Comparison of ENCODE assay signal across 9 cellular contexts in genomic region chr17:63082273-63082861, GRCh38.
A peak's percentile ranks its signal among the peaks of the same experiment; 100 is the strongest.
DNase-seq lines count a peak whose midpoint lies in the region; FAIRE-seq and TF ChIP-seq lines count a peak whose summit lies in the region.
"Had no signal": no experiment of that assay in that cellular context is flagged by ENCODE, and none has a peak within 500 bp of the region (broad histone marks: within the 10 kb centered on the region; RNA-seq: fewer than 3 reads in every experiment).

No MANE protein-coding gene starts in this region.

- H3K27ac ChIP-seq in endothelial cell of umbilical vein (ENCODE audit: insufficient read depth, low read depth, low read length) = no peak overlapping the region

- no peak overlapping the region for H3K27ac Mint-ChIP-seq in progenitor cell of endocrine pancreas

- TF ChIP-seq POLR2A in endothelial cell of umbilical vein (IDR thresholded peaks at IDR 0.05; ENCODE audit: low read depth, low read length) = no peak

- no peaks in the 10 kb centered on the region for H3K36me3 ChIP-seq in endothelial cell of umbilical vein (ENCODE audit: control insufficient read depth in 2 of 2, extremely low read depth in 1 of 2, insufficient read depth in 2 of 2, low read length in 2 of 2)

- dilution Hi-C loops in endothelial cell of umbilical vein (cut with MboI; ENCODE audit: extremely low pct_ligation_motif_present, low sequenced_read_pairs) = no loop called here

- no peaks in the 10 kb centered on the region for H3K9me1 ChIP-seq in endothelial cell of umbilical vein (replicated peaks; ENCODE audit: control insufficient read depth, extremely low read depth, insufficient read depth, low read length)

- peaks cover 3% of the 10 kb centered on the region for H3K9me3 Mint-ChIP-seq in progenitor cell of endocrine pancreas (ENCODE audit: low read depth)

- H3K4me1 ChIP-seq in endothelial cell of umbilical vein (ENCODE audit: control insufficient read depth, extremely low read depth, insufficient read depth, low read length) = no peaks in the 10 kb centered on the region

- DNase-seq in DMS53 (lab: John Stamatoyannopoulos, UW) (peak; percentile 14), DMS53 treated with DMSO at 0.1 percent for 48 hours (lab: John Stamatoyannopoulos, UW; ENCODE audit: unreplicated experiment) (no peak), NCI-H69 (lab: John Stamatoyannopoulos, UW) (peak; percentile 21), endothelial cell of umbilical vein (ENCODE audit: low read depth, low spot score) (peak; percentile 58), progenitor cell of endocrine pancreas (ENCODE audit: low spot score, unreplicated experiment) (no peak), NCI-H128 (lab: John Stamatoyannopoulos, UW; ENCODE audit: unreplicated experiment) (no peak), NCI-H1417 treated with DMSO at 0.1 percent for 48 hours (lab: John Stamatoyannopoulos, UW) (no peak), NCI-H2107 (lab: John Stamatoyannopoulos, UW) (no peak)
- DNase-seq: retina had no signal

- no TSS peak for BruUV-seq in endothelial cell of umbilical vein (replicated peaks; lab: Mats Ljungman, UMichigan)

- TF ChIP-seq CTCF in endothelial cell of umbilical vein (IDR thresholded peaks at IDR 0.05; ENCODE audit: extremely low read depth in 1 of 2, insufficient read depth in 1 of 2, low read depth in 1 of 2, low read length in 2 of 2) = peak; percentile 9 to 30
- peak; percentile 60 for TF ChIP-seq CTCF in progenitor cell of endocrine pancreas (IDR thresholded peaks at IDR 0.05; ENCODE audit: unreplicated experiment)

- CTCF ChIA-PET in endothelial cell of umbilical vein (lab: Charles Lee) = interaction anchor here (0.6 to 4.3 kb wide), 51 partner anchors 9 to 530 kb away, joined by 3 to 295 read pairs (median 4); no protein-coding TSS in a partner anchor

- no peak overlapping the region for H3K4me3 Mint-ChIP-seq in progenitor cell of endocrine pancreas (ENCODE audit: low read depth)

- H2AFZ ChIP-seq in endothelial cell of umbilical vein (ENCODE audit: low read depth, low read length) = no peak overlapping the region

- H3K4me3 ChIP-seq in endothelial cell of umbilical vein (replicated peaks in 1 of 3; ENCODE audit: insufficient read depth in 1 of 3, low read depth in 1 of 3, low read length in 3 of 3) = no peak overlapping the region

- no peaks in the 10 kb centered on the region for H4K20me1 ChIP-seq in endothelial cell of umbilical vein (replicated peaks; ENCODE audit: control insufficient read depth, extremely low read depth, insufficient read depth, low read length)

- H3K4me2 ChIP-seq in endothelial cell of umbilical vein (ENCODE audit: insufficient read depth, low read length) = no peak overlapping the region

- no peaks in the 10 kb centered on the region for H3K36me3 Mint-ChIP-seq in progenitor cell of endocrine pancreas (ENCODE audit: insufficient read depth)

- no peaks in the 10 kb centered on the region for H3K27me3 ChIP-seq in endothelial cell of umbilical vein (ENCODE audit: control insufficient read depth in 2 of 2, insufficient read depth in 2 of 2, low read length in 2 of 2)

- H3K9ac ChIP-seq in endothelial cell of umbilical vein (replicated peaks; ENCODE audit: extremely low read depth, insufficient read depth, low read length) = no peak overlapping the region

- H3K4me1 Mint-ChIP-seq in progenitor cell of endocrine pancreas (ENCODE audit: low read depth) = peaks cover 4% of the 10 kb centered on the region

- peak; percentile 24 for FAIRE-seq in endothelial cell of umbilical vein (lab: Jason Lieb, UNC)

- POLR2A ChIA-PET in endothelial cell of umbilical vein (lab: Charles Lee) = no interaction called here

- no peaks in the 10 kb centered on the region for H3K27me3 Mint-ChIP-seq in progenitor cell of endocrine pancreas

- H3K79me2 ChIP-seq in endothelial cell of umbilical vein (ENCODE audit: control insufficient read depth, insufficient read depth, low read length) = no peaks in the 10 kb centered on the region

- H3K9me3 ChIP-seq in endothelial cell of umbilical vein (replicated peaks; ENCODE audit: control insufficient read depth, insufficient read depth, low read length) = no peaks in the 10 kb centered on the region

- intact Hi-C loops in endothelial cell of umbilical vein (cut with micrococcal nuclease) = loop anchor here (1.0 kb wide), 2 partner anchors 324 to 378 kb away; no protein-coding TSS in a partner anchor

TF ChIP-seq in endothelial cell of umbilical vein, 7 proteins besides CTCF, POLR2A, EP300 and RAD21:
- no peak for TF ChIP-seq MYC (IDR thresholded peaks at IDR 0.05; ENCODE audit: low read depth, low read length)
- TF ChIP-seq JUN (IDR thresholded peaks at IDR 0.05; ENCODE audit: borderline replicate concordance, insufficient read depth, insufficient read length, low read depth) = no peak
- no peak for TF ChIP-seq POLR2AphosphoS5 (IDR thresholded peaks at IDR 0.05; ENCODE audit: insufficient read depth, low read depth, low read length)
- no peak for TF ChIP-seq GATA2 (IDR thresholded peaks at IDR 0.05; ENCODE audit: insufficient read depth, insufficient read length, low read depth, low read length)
- TF ChIP-seq EZH2 (IDR thresholded peaks at IDR 0.05; ENCODE audit: borderline replicate concordance, low read depth, low read length, severe bottlenecking) = no peak
- TF ChIP-seq FOS (IDR thresholded peaks at IDR 0.05; ENCODE audit: borderline replicate concordance, insufficient read depth, low read length) = no peak
- TF ChIP-seq MAX (IDR thresholded peaks at IDR 0.05; ENCODE audit: insufficient read depth, insufficient read length) = no peak

Comparison
In these comparisons a context has a peak if more than half of its experiments do, and no peak if none do; other contexts are left out.
1. DNase-seq: peak in DMS53 (single experiment), NCI-H69 (single experiment) and endothelial cell of umbilical vein (single experiment); none in DMS53 treated with DMSO at 0.1 percent for 48 hours (single experiment), progenitor cell of endocrine pancreas (single experiment), NCI-H128 (single experiment), NCI-H1417 treated with DMSO at 0.1 percent for 48 hours (single experiment) and NCI-H2107 (single experiment).